Comparison of ENCODE assay signal across 8 cellular contexts in genomic region chr14:75229923-75230792, GRCh38. TPM values are rescaled to one million over a fixed set of nuclear protein-coding genes. Genes with fewer than 3 reads are reported as not detected.
DNase-seq lines count a peak whose midpoint lies in the region; ATAC-seq and TF ChIP-seq lines count a peak whose summit lies in the region.

No MANE protein-coding gene starts in this region.

- H3K4me1 Mint-ChIP-seq in glutamatergic neuron (ENCODE audit: low read depth, unreplicated experiment): no peaks in the 10 kb centered on the region

- no peak overlapping the region for H3K4me3 Mint-ChIP-seq in glutamatergic neuron (ENCODE audit: unreplicated experiment)

- peak; percentile 54 for ATAC-seq in GM21423 (IDR thresholded peaks at IDR 0.05; ENCODE audit: unreplicated experiment)

- peaks cover 4% of the 10 kb centered on the region for H3K27me3 Mint-ChIP-seq in glutamatergic neuron (ENCODE audit: unreplicated experiment)

- TF ChIP-seq CTCF in glutamatergic neuron (IDR thresholded peaks at IDR 0.05; ENCODE audit: partially characterized antibody, unreplicated experiment): peak; percentile 53

- H3K36me3 Mint-ChIP-seq in glutamatergic neuron (ENCODE audit: unreplicated experiment): peaks cover 3% of the 10 kb centered on the region

- DNase-seq in COLO668 (lab: John Stamatoyannopoulos, UW; ENCODE audit: unreplicated experiment) (peak; percentile 52), NCI-H2029 treated with DMSO at 0.1 percent for 48 hours (lab: John Stamatoyannopoulos, UW) (peak; percentile 60), activated T-cell treated with anti-CD3 and anti-CD28 coated beads for 24 hours (ENCODE audit: low read depth) (peak; percentile 34), glutamatergic neuron (no peak), ecto neural progenitor cell (ENCODE audit: low spot score) (no peak), GM19240 (ENCODE audit: insufficient read length, low spot score) (no peak)
- peak; percentile 41 for DNase-seq in stimulated activated CD4-positive, alpha-beta T cell treated with anti-CD3 and anti-CD28 coated beads, Interleukin-1b, Interleukin-23, amount 100 ng/mL, for 48 hours

- peaks cover 8% of the 10 kb centered on the region for H3K9me3 Mint-ChIP-seq in glutamatergic neuron (ENCODE audit: unreplicated experiment)

- no peak overlapping the region for H3K27ac Mint-ChIP-seq in glutamatergic neuron (ENCODE audit: unreplicated experiment)

RNA-seq across cellular contexts. Expression of gene FOS, which starts 48.5 kb away (rescaled TPM):
- 2.9 TPM for total RNA-seq in glutamatergic neuron (ENCODE audit: unreplicated experiment)

RNA-seq across cellular contexts. Expression of gene TMED10, which starts 53.7 kb away (rescaled TPM):
- total RNA-seq in glutamatergic neuron (ENCODE audit: unreplicated experiment): 124 TPM

Comparison
In these comparisons a context has a peak if more than half of its experiments do, and no peak if none do; other contexts are left out.
1. DNase-seq: peak in COLO668 (single experiment), NCI-H2029 treated with DMSO at 0.1 percent for 48 hours (single experiment), activated T-cell treated with anti-CD3 and anti-CD28 coated beads for 24 hours (single experiment) and stimulated activated CD4-positive, alpha-beta T cell treated with anti-CD3 and anti-CD28 coated beads, Interleukin-1b, Interleukin-23, amount 100 ng/mL, for 48 hours (single experiment); none in glutamatergic neuron (single experiment), ecto neural progenitor cell (single experiment) and GM19240 (single experiment).